8 cellular contexts compared by ENCODE assay signal in the genomic region with DNA sequence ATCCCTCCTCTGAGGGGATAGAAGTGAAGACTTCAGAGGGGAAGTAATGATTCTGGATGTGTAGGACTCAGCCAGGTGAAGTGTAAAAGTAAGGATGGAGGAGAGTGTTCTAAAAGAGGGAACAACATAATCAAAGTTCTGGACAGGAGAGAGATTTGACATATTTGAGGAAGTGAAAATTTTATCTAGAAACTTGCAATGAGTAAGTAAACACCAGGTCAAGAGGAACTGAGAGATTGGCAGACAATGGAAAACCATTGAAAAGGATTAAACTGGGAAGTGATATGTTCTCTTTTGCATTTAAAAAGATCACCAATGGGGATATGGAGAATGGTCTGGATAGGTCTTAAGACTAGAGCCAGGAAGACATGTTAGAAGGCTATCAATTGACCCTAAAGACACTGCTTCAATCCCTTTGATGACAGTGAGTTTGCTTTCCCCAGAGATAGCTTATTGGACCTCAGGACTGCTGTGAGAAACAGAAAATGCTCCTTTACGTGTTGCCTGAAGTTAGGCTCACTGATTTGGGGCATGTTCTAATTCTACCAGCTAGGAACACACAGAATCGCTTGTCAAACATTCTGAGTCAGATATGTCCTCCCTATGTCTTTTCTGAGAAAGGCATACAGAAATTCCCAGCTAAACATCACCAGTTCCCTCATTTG.
DNase-seq lines count a peak whose midpoint lies in the region; ATAC-seq and TF ChIP-seq lines count a peak whose summit lies in the region.

No MANE protein-coding gene starts in this region.

- H3K36me3 ChIP-seq in left ventricle myocardium inferior (no peaks in the 10 kb centered on the region), uterus (no peaks in the 10 kb centered on the region)

- no peak overlapping the region for H3K4me3 ChIP-seq in left ventricle myocardium inferior
- no peak overlapping the region for H3K4me3 ChIP-seq in uterus

- H3K9me3 ChIP-seq in left ventricle myocardium inferior (replicated peaks) (no peaks in the 10 kb centered on the region), uterus (no peaks in the 10 kb centered on the region)

- no peaks in the 10 kb centered on the region for H3K9me3 Mint-ChIP-seq in activated CD4-positive, alpha-beta memory T cell treated with anti-CD3 and anti-CD28 coated beads for 36 hours

- TF ChIP-seq POLR2A in uterus (IDR thresholded peaks at IDR 0.05), result no peak

- H3K27ac Mint-ChIP-seq in activated CD4-positive, alpha-beta memory T cell treated with anti-CD3 and anti-CD28 coated beads for 36 hours, result peak overlapping the region; percentile 94

- TF ChIP-seq CTCF in left ventricle myocardium inferior (IDR thresholded peaks at IDR 0.05; ENCODE audit: borderline replicate concordance) (no peak), uterus (IDR thresholded peaks at IDR 0.05) (no peak), omental fat pad (IDR thresholded peaks at IDR 0.05) (no peak)

- no peaks in the 10 kb centered on the region for H3K27me3 Mint-ChIP-seq in activated CD4-positive, alpha-beta memory T cell treated with anti-CD3 and anti-CD28 coated beads for 36 hours

- H3K27me3 ChIP-seq in left ventricle myocardium inferior (ENCODE audit: low read depth), result no peaks in the 10 kb centered on the region
- H3K27me3 ChIP-seq in uterus, result no peaks in the 10 kb centered on the region

- intact Hi-C loops in left ventricle myocardium inferior (cut with micrococcal nuclease) (no loop called here), Right ventricle myocardium superior (cut with DNase I) (no loop called here), uterus (cut with DNase I; ENCODE audit: low total_unique reads) (no loop called here)
- intact Hi-C loops in activated CD4-positive, alpha-beta memory T cell treated with anti-CD3 and anti-CD28 coated beads for 36 hours (cut with micrococcal nuclease), result loop anchor here (1.0 to 10.0 kb wide), 5 partner anchors 9 to 273 kb away; partner anchors contain the start of gene MTMR2

- POLR2A ChIA-PET in activated CD4-positive, alpha-beta memory T cell treated with anti-CD3 and anti-CD28 coated beads for 36 hours (lab: Charles Lee), result interaction anchor here (0.7 to 2.4 kb wide), 5 partner anchors 9 to 145 kb away, joined by 3 to 9 read pairs (median 4); partner anchors contain the start of gene MAML2

- peak overlapping the region; percentile 20 for H3K27ac ChIP-seq in left ventricle myocardium inferior (replicated peaks)
- H3K27ac ChIP-seq in uterus, result peak overlapping the region; percentile 3 to 82
- no peak overlapping the region for H3K27ac ChIP-seq in substantia nigra (ENCODE audit: low read depth, low read length, poor library complexity, severe bottlenecking)

- H3K4me1 Mint-ChIP-seq in activated CD4-positive, alpha-beta memory T cell treated with anti-CD3 and anti-CD28 coated beads for 36 hours (ENCODE audit: low read depth), result peaks cover 86% of the 10 kb centered on the region

- CTCF ChIA-PET in activated CD4-positive, alpha-beta memory T cell treated with anti-CD3 and anti-CD28 coated beads for 36 hours (lab: Charles Lee), result interaction anchor here (3.5 kb wide), 1 partner anchor 144 kb away, joined by 18 read pairs; the partner anchor contains the start of gene MAML2

- H3K4me1 ChIP-seq in left ventricle myocardium inferior (peaks cover 37% of the 10 kb centered on the region), uterus (no peaks in the 10 kb centered on the region)

- no peak for DNase-seq in left ventricle myocardium inferior
- DNase-seq in Right ventricle myocardium superior, result no peak
- DNase-seq in activated CD4-positive, alpha-beta memory T cell treated with anti-CD3 and anti-CD28 coated beads for 36 hours, result no peak
- DNase-seq in uterus, result no peak
- no peak for DNase-seq in NCI-H1105 treated with DMSO at 0.1 percent for 48 hours (lab: John Stamatoyannopoulos, UW)
- no peak for DNase-seq in substantia nigra (lab: John Stamatoyannopoulos, UW)
- DNase-seq in omental fat pad (ENCODE audit: low spot score), result no peak

- H3K4me3 Mint-ChIP-seq in activated CD4-positive, alpha-beta memory T cell treated with anti-CD3 and anti-CD28 coated beads for 36 hours, result peak overlapping the region; percentile 28

- ATAC-seq in Right ventricle myocardium superior (ENCODE audit: poor library complexity) (no peak), HG03095 (IDR thresholded peaks at IDR 0.05; ENCODE audit: unreplicated experiment) (peak; percentile 70), omental fat pad (ENCODE audit: low FRiP score) (no peak)

- peaks cover 20% of the 10 kb centered on the region for H3K36me3 Mint-ChIP-seq in activated CD4-positive, alpha-beta memory T cell treated with anti-CD3 and anti-CD28 coated beads for 36 hours
